Comparison of ENCODE assay signal across 1 cellular context in genomic region chr18:63102941-63103744, GRCh38.
TF ChIP-seq lines count a peak whose summit lies in the region.

No MANE protein-coding gene starts in this region.

TF ChIP-seq in GM12878, 131 proteins besides CTCF, POLR2A, EP300 and RAD21 (continues in another document):
- TF ChIP-seq CHD4 (IDR thresholded peaks at IDR 0.05) (no peak), E2F4 (IDR thresholded peaks at IDR 0.05; ENCODE audit: low read depth, low read length) (no peak), SIX5 (IDR thresholded peaks at IDR 0.05; ENCODE audit: low read depth, low read length, severe bottlenecking) (no peak), EZH2 (IDR thresholded peaks at IDR 0.05; ENCODE audit: borderline replicate concordance, control insufficient read depth, low read depth, low read length) (no peak), IKZF1 (conservative IDR thresholded peaks at IDR 0.05) (0 out of 2 replicates have a peak, but pooled peaks have one; percentile 23), E4F1 (IDR thresholded peaks at IDR 0.05; ENCODE audit: borderline replicate concordance, partially characterized antibody) (no peak), CBFB (IDR thresholded peaks at IDR 0.05; ENCODE audit: low read depth) (no peak), FOXM1 (IDR thresholded peaks at IDR 0.05; ENCODE audit: low read depth, low read length) (no peak), IKZF2 (IDR thresholded peaks at IDR 0.05) (no peak; a peak in 1 of 4 replicates), NR2F1 (conservative IDR thresholded peaks at IDR 0.05) (no peak), MYB (IDR thresholded peaks at IDR 0.05; ENCODE audit: borderline replicate concordance, low read depth, low read length) (no peak), RUNX3 (IDR thresholded peaks at IDR 0.05; ENCODE audit: low read length) (peak; percentile 68), HDGF (IDR thresholded peaks at IDR 0.05) (peak; percentile 45; the same call in 1 of the 2 replicates), MLLT1 (IDR thresholded peaks at IDR 0.05) (peak; percentile 45; the same call in 1 of the 2 replicates), SIN3A (IDR thresholded peaks at IDR 0.05; ENCODE audit: low read depth, low read length) (no peak), SREBF2 (IDR thresholded peaks at IDR 0.05; ENCODE audit: low read length) (no peak), ZBTB4 (CRISPR knock-in tag; IDR thresholded peaks at IDR 0.05) (no peak), ZBTB33 (IDR thresholded peaks at IDR 0.05) (no peak), STAT3 (IDR thresholded peaks at IDR 0.05; ENCODE audit: low read depth, low read length) (no peak), BMI1 (IDR thresholded peaks at IDR 0.05; ENCODE audit: borderline replicate concordance) (no peak), EGR1 (IDR thresholded peaks at IDR 0.05; ENCODE audit: borderline replicate concordance in 1 of 2, low read depth in 2 of 2, low read length in 2 of 2) (no peak), POU2F2 (IDR thresholded peaks at IDR 0.05; ENCODE audit: borderline replicate concordance, low read depth, low read length) (peak; percentile 16; the same call in 1 of the 3 replicates), MEF2A (IDR thresholded peaks at IDR 0.05; ENCODE audit: insufficient read depth, low read depth, low read length) (no peak), CHD2 (IDR thresholded peaks at IDR 0.05; ENCODE audit: borderline replicate concordance, low read depth, low read length) (no peak), POLR2AphosphoS5 (IDR thresholded peaks at IDR 0.05; ENCODE audit: low read length) (no peak), TCF12 (IDR thresholded peaks at IDR 0.05; ENCODE audit: low read depth, low read length) (no peak), CREM (IDR thresholded peaks at IDR 0.05; ENCODE audit: low read depth) (no peak), ASH2L (IDR thresholded peaks at IDR 0.05; ENCODE audit: borderline replicate concordance, low read depth) (no peak), ZNF207 (IDR thresholded peaks at IDR 0.05; ENCODE audit: borderline replicate concordance) (no peak), NFIC (IDR thresholded peaks at IDR 0.05; ENCODE audit: low read depth, low read length) (no peak), BRCA1 (IDR thresholded peaks at IDR 0.05; ENCODE audit: low read depth, low read length) (no peak), MTA3 (IDR thresholded peaks at IDR 0.05; ENCODE audit: borderline replicate concordance, low read length) (no peak), ATF7 (IDR thresholded peaks at IDR 0.05; ENCODE audit: low read depth) (peak; percentile 64), ZBTB11 (CRISPR knock-in tag; IDR thresholded peaks at IDR 0.05) (no peak), MTA2 (IDR thresholded peaks at IDR 0.05; ENCODE audit: low read depth) (no peak), MXI1 (IDR thresholded peaks at IDR 0.05; ENCODE audit: low read depth, low read length) (no peak), USF1 (IDR thresholded peaks at IDR 0.05; ENCODE audit: borderline replicate concordance, extremely low read length, insufficient read depth, low read depth, low read length) (no peak), TAF1 (IDR thresholded peaks at IDR 0.05; ENCODE audit: borderline replicate concordance, low read depth, low read length) (no peak), ESRRA (IDR thresholded peaks at IDR 0.05; ENCODE audit: low read length) (no peak), BCL11A (IDR thresholded peaks at IDR 0.05; ENCODE audit: low read depth, low read length) (no peak), ETV6 (conservative IDR thresholded peaks at IDR 0.05 in 1 of 2, IDR thresholded peaks at IDR 0.05 in 1 of 2; ENCODE audit: borderline replicate concordance in 1 of 2, low read depth in 1 of 2) (no peak), ZSCAN29 (IDR thresholded peaks at IDR 0.05) (no peak), SP1 (IDR thresholded peaks at IDR 0.05; ENCODE audit: low read depth, low read length) (no peak), RB1 (IDR thresholded peaks at IDR 0.05; ENCODE audit: borderline replicate concordance) (no peak), SPI1 (IDR thresholded peaks at IDR 0.05; ENCODE audit: borderline replicate concordance, insufficient read depth, low read depth, low read length) (no peak), SMARCA5 (IDR thresholded peaks at IDR 0.05) (no peak), TCF7 (IDR thresholded peaks at IDR 0.05; ENCODE audit: borderline replicate concordance) (no peak), RELB (IDR thresholded peaks at IDR 0.05; ENCODE audit: low read depth) (no peak; the same call in 1 of the 2 replicates), SMAD1 (IDR thresholded peaks at IDR 0.05; ENCODE audit: low read depth, partially characterized antibody) (no peak), ZNF274 (IDR thresholded peaks at IDR 0.05; ENCODE audit: insufficient read depth, insufficient read length) (no peak), IRF5 (IDR thresholded peaks at IDR 0.05; ENCODE audit: borderline replicate concordance) (peak; percentile 71; the same call in 1 of the 2 replicates)
